Comparison of ENCODE assay signal across 8 cellular contexts in genomic region chr11:27473017-27473406, GRCh38. TPM values are rescaled to one million over a fixed set of nuclear protein-coding genes. Genes with fewer than 3 reads are reported as not detected.
DNase-seq lines count a peak whose midpoint lies in the region; ATAC-seq, FAIRE-seq and TF ChIP-seq lines count a peak whose summit lies in the region.

No MANE protein-coding gene starts in this region.

- no peak for TF ChIP-seq EP300 in H1 (IDR thresholded peaks at IDR 0.05; ENCODE audit: borderline replicate concordance in 1 of 2, low read depth in 2 of 2, low read length in 2 of 2)

- peaks cover 13 to 14% of the 10 kb centered on the region in 2 experiments for H4K20me1 ChIP-seq in H1 (replicated peaks in 1 of 2; ENCODE audit: control insufficient read depth in 1 of 2, insufficient read depth in 2 of 2, low read length in 2 of 2)

- H3K4me1 ChIP-seq in H1 (replicated peaks in 1 of 4; ENCODE audit: control insufficient read depth in 3 of 4, insufficient read depth in 4 of 4, low read length in 3 of 4): peaks cover 0 to 14% (median 5%) of the 10 kb centered on the region in 4 experiments; a peak in 5 of 7 replicates
- peaks cover 4 to 10% of the 10 kb centered on the region in 2 donors for H3K4me1 ChIP-seq in naive thymus-derived CD4-positive, alpha-beta T cell (ENCODE audit: control insufficient read depth in 2 of 2, insufficient read depth in 2 of 2, low read length in 2 of 2)

- peak overlapping the region; percentile 80; the same call in 1 of the 2 replicates for H2BK5ac ChIP-seq in H1 (ENCODE audit: low read depth, low read length)

- no peak overlapping the region for H2BK12ac ChIP-seq in H1 (ENCODE audit: low read depth, low read length)

- no peak overlapping the region for H4K91ac ChIP-seq in H1 (replicated peaks; ENCODE audit: insufficient read length, low read length)

- peaks cover 0 to 2% (median 0%) of the 10 kb centered on the region in 5 donors for H3K36me3 Mint-ChIP-seq in naive thymus-derived CD4-positive, alpha-beta T cell

- H3K27me3 ChIP-seq in MG63: no peaks in the 10 kb centered on the region
- H3K27me3 ChIP-seq in H1 (replicated peaks in 1 of 4; ENCODE audit: control insufficient read depth in 3 of 4, extremely low read depth in 1 of 4, insufficient read depth in 3 of 4, low read length in 3 of 4): no peaks in the 10 kb centered on the region; a peak in 1 of 7 replicates
- no peaks in the 10 kb centered on the region for H3K27me3 ChIP-seq in naive thymus-derived CD4-positive, alpha-beta T cell (ENCODE audit: control insufficient read depth in 2 of 2, insufficient read depth in 2 of 2, low read length in 2 of 2)

- intact Hi-C loops in naive thymus-derived CD4-positive, alpha-beta T cell (cut with micrococcal nuclease): loop anchor here in 1 of 2 donors (2.0 kb wide), 1 partner anchor 34 kb away; the partner anchor contains the start of gene LIN7C

- H4K8ac ChIP-seq in H1 (ENCODE audit: extremely low read depth, insufficient read depth, low read length): no peak overlapping the region

- ATAC-seq in naive thymus-derived CD4-positive, alpha-beta T cell: no peak
- ATAC-seq in HG02588 (IDR thresholded peaks at IDR 0.05; ENCODE audit: unreplicated experiment) (no peak), GM19452 (IDR thresholded peaks at IDR 0.05; ENCODE audit: unreplicated experiment) (no peak), HG02970 (IDR thresholded peaks at IDR 0.05; ENCODE audit: low FRiP score, unreplicated experiment) (no peak), HG02642 (IDR thresholded peaks at IDR 0.05; ENCODE audit: poor library complexity, unreplicated experiment) (no peak)

- H3K4me3 ChIP-seq in AG04449 (ENCODE audit: low read depth, low read length) (peak overlapping the region; percentile 75), MG63 (peak overlapping the region; percentile 77), H1 (ENCODE audit: extremely low read depth in 1 of 4, insufficient read depth in 2 of 4, low read depth in 3 of 4, low read length in 4 of 4) (peak overlapping the region; percentile 23 to 94 (median 52); a peak in 5 of 8 replicates)
- H3K4me3 ChIP-seq in naive thymus-derived CD4-positive, alpha-beta T cell (ENCODE audit: low read length): no peak overlapping the region

- peaks cover 5% of the 10 kb centered on the region; the same call in 1 of the 2 replicates for H3K79me1 ChIP-seq in H1 (ENCODE audit: low read depth, low read length)

- H3K36me3 ChIP-seq in MG63 (no peaks in the 10 kb centered on the region), H1 (ENCODE audit: control insufficient read depth in 2 of 4, insufficient read depth in 4 of 4, low read length in 3 of 4) (no peaks in the 10 kb centered on the region)
- no peaks in the 10 kb centered on the region for H3K36me3 ChIP-seq in naive thymus-derived CD4-positive, alpha-beta T cell (ENCODE audit: control insufficient read depth in 2 of 3, insufficient read depth in 3 of 3, low read length in 3 of 3)

- no peak overlapping the region for H4K5ac ChIP-seq in H1 (ENCODE audit: insufficient read length, low read depth, low read length)

- DNase-seq in AG04449 (ENCODE audit: low read depth, low spot score): no peak
- no peak for DNase-seq in MG63
- DNase-seq in H1 (ENCODE audit: low read depth in 1 of 2, low spot score in 2 of 2): no peak
- DNase-seq in naive thymus-derived CD4-positive, alpha-beta T cell: no peak

- peak overlapping the region; percentile 68 for H2AFZ ChIP-seq in H1 (ENCODE audit: low read length)

- H2BK120ac ChIP-seq in H1 (replicated peaks; ENCODE audit: low read depth, low read length): no peak overlapping the region

- no peaks in the 10 kb centered on the region for H3K9me3 Mint-ChIP-seq in naive thymus-derived CD4-positive, alpha-beta T cell

- no peak for FAIRE-seq in H1 (lab: Jason Lieb, UNC)

- CTCF ChIA-PET in AG04449 (lab: Yijun Ruan, JAX): interaction anchor here (0.7 to 5.3 kb wide), 6 partner anchors 9 to 289 kb away, joined by 3 to 48 read pairs (median 4); no protein-coding TSS in a partner anchor
- CTCF ChIA-PET in H1 (lab: Charles Lee; ENCODE audit: partially characterized antibody): interaction anchor here (0.8 to 4.7 kb wide), 2 partner anchors 12 to 28 kb away, joined by 3 to 36 read pairs; no protein-coding TSS in a partner anchor
- CTCF ChIA-PET in naive thymus-derived CD4-positive, alpha-beta T cell (lab: Charles Lee): interaction anchor here (0.6 to 1.4 kb wide), 2 partner anchors 13 to 106 kb away, joined by 3 to 8 read pairs; no protein-coding TSS in a partner anchor

- no peak for TF ChIP-seq CTCF in AG04449 (IDR thresholded peaks at IDR 0.05; ENCODE audit: insufficient read depth, low read length, missing control alignments)
- TF ChIP-seq CTCF in H1 (IDR thresholded peaks at IDR 0.05; ENCODE audit: control extremely low read depth in 1 of 3, insufficient read depth in 1 of 3, low read depth in 1 of 3, low read length in 3 of 3): no peak

- H3K27me3 Mint-ChIP-seq in naive thymus-derived CD4-positive, alpha-beta T cell: peaks cover 0 to 55% (median 7%) of the 10 kb centered on the region in 5 donors

- WGBS in H1 (ENCODE audit: extremely low coverage in 1 of 2, insufficient coverage in 1 of 2, insufficient read length in 1 of 2, insufficient replicate concordance in 2 of 2, low coverage in 1 of 2, low lambda C conversion rate in 2 of 2, missing lambda C conversion rate in 1 of 2), 2 experiments: 17% methylated on average over 8 of the region's 9 CpGs; no CpG with 5 or more reads in 1 of the 2 experiments

- H3K4ac ChIP-seq in H1 (replicated peaks; ENCODE audit: insufficient read length, low read depth, low read length): no peak overlapping the region

- H3K27ac Mint-ChIP-seq in naive thymus-derived CD4-positive, alpha-beta T cell: peak overlapping the region in 7 of 9 donors; percentile 60 to 90 (median 77)

- H3K14ac ChIP-seq in H1 (ENCODE audit: insufficient read length): no peak overlapping the region

- peaks cover 34 to 40% of the 10 kb centered on the region in 2 experiments for H3K79me2 ChIP-seq in H1 (ENCODE audit: control insufficient read depth in 1 of 2, insufficient read depth in 2 of 2, low read length in 2 of 2)

- no peak overlapping the region for H2AK5ac ChIP-seq in H1 (ENCODE audit: low read depth, low read length)

- no peak overlapping the region for H3K18ac ChIP-seq in H1 (ENCODE audit: extremely low read depth, low read length)

- POLR2A ChIA-PET in AG04449 (lab: Yijun Ruan, JAX) (interaction anchor here (0.7 to 1.2 kb wide), 6 partner anchors 15 to 263 kb away, joined by 3 to 4 read pairs (median 3); no protein-coding TSS in a partner anchor), H1 (lab: Charles Lee; ENCODE audit: partially characterized antibody) (interaction anchor here (0.7 to 2.0 kb wide), 12 partner anchors 9 to 254 kb away, joined by 3 to 19 read pairs (median 3); no protein-coding TSS in a partner anchor)
- POLR2A ChIA-PET in naive thymus-derived CD4-positive, alpha-beta T cell (lab: Charles Lee): interaction anchor here (1.5 kb wide), 1 partner anchor 13 kb away, joined by 3 read pairs; no protein-coding TSS in a partner anchor

- TF ChIP-seq RAD21 in H1 (IDR thresholded peaks at IDR 0.05 in 1 of 2, conservative IDR thresholded peaks at IDR 0.05 in 1 of 2; ENCODE audit: low read depth in 2 of 2, low read length in 2 of 2): no peak

- peak overlapping the region; percentile 63 to 86 for H3K4me2 ChIP-seq in H1 (ENCODE audit: insufficient read depth in 1 of 2, low read depth in 2 of 2, low read length in 2 of 2)

- no peak overlapping the region for H3K23ac ChIP-seq in H1 (ENCODE audit: insufficient read length)

- H3K56ac ChIP-seq in H1 (replicated peaks; ENCODE audit: insufficient read length, low read depth, low read length): no peak overlapping the region

- H3K9me3 ChIP-seq in MG63: no peaks in the 10 kb centered on the region
- H3K9me3 ChIP-seq in H1 (ENCODE audit: insufficient read depth in 2 of 2, low read depth in 1 of 2, low read length in 1 of 2): no peaks in the 10 kb centered on the region
- no peaks in the 10 kb centered on the region for H3K9me3 ChIP-seq in naive thymus-derived CD4-positive, alpha-beta T cell (ENCODE audit: control insufficient read depth in 2 of 3, low read length in 3 of 3)

- no peak overlapping the region for H2BK20ac ChIP-seq in H1 (ENCODE audit: low read length)

- peak overlapping the region; percentile 88 to 98 (median 96) for H3K4me3 Mint-ChIP-seq in naive thymus-derived CD4-positive, alpha-beta T cell

- H3K27ac ChIP-seq in H1 (ENCODE audit: low read depth, low read length): 0 out of 2 replicates have a peak overlapping the region, but pooled peaks have one; percentile 26
- H3K27ac ChIP-seq in naive thymus-derived CD4-positive, alpha-beta T cell (ENCODE audit: low read depth, low read length): no peak overlapping the region

- H3K23me2 ChIP-seq in H1 (ENCODE audit: low read depth, low read length): peaks cover 12% of the 10 kb centered on the region; the same call in 1 of the 2 replicates

- TF ChIP-seq POLR2A in H1 (IDR thresholded peaks at IDR 0.05; ENCODE audit: control extremely low read depth in 1 of 2, low read depth in 2 of 2, low read length in 2 of 2): no peak

- H2BK15ac ChIP-seq in H1 (ENCODE audit: low read length): no peak overlapping the region

- peak overlapping the region in 1 of 4 experiments; percentile 53; a peak in 4 of 7 replicates for H3K9ac ChIP-seq in H1 (replicated peaks in 1 of 4; ENCODE audit: extremely low read depth in 1 of 4, low read depth in 3 of 4, low read length in 3 of 4)

- peaks cover 6 to 29% (median 21%) of the 10 kb centered on the region in 7 donors for H3K4me1 Mint-ChIP-seq in naive thymus-derived CD4-positive, alpha-beta T cell

RNA-seq across cellular contexts. Expression of gene LGR4, which starts 0.4 kb away (rescaled TPM):
- 3.9 and 7.7 TPM in 2 replicates for total RNA-seq in MG63 (2014; rRNA removed; shearing (Covaris generic); ENCODE audit: low replicate concordance)
- 57.6 and 61.7 TPM in 2 replicates for total RNA-seq in H1 (2021; fragmentation: NEBNext Ultra II Directional; extraction: Animal tissue kit (Norgen Biotek cat#: 25700))
- polyA plus RNA-seq in H1 (2011; rRNA removed): 21.9 and 26.6 TPM in 2 replicates
- 29.3 TPM for polyA plus RNA-seq in H1 (2011; cell fraction: cytosol; rRNA removed)
- polyA plus RNA-seq in H1 (2011; cell fraction: nucleus; rRNA removed): 42.1 TPM
- 21.3 to 30.0 TPM (median 27.5 TPM) in 4 replicates for polyA plus RNA-seq in H1 (2012, experiment 1 of 2)
- polyA plus RNA-seq in H1 (2012, experiment 2 of 2): 2.0 TPM
- 38.0 TPM for polyA plus RNA-seq in H1 (2013, experiment 1 of 2)
- 39.9 TPM for polyA plus RNA-seq in H1 (2013, experiment 2 of 2)
- 165 and 166 TPM in 2 replicates for polyA minus RNA-seq in H1 (2011; rRNA and poly(A)+ RNA removed)
- 77.4 TPM for polyA minus RNA-seq in H1 (2011; cell fraction: cytosol; rRNA and poly(A)+ RNA removed)
- polyA minus RNA-seq in H1 (2011; cell fraction: nucleus; rRNA and poly(A)+ RNA removed): 154 TPM
- 1 to 10 TPM in 2 of 5 experiments, under 1 TPM in 3; 0.05 to 1.5 (median 0.95) TPM for total RNA-seq in naive thymus-derived CD4-positive, alpha-beta T cell
- under 1 TPM; 0.05 to 0.07 TPM for polyA plus RNA-seq in naive thymus-derived CD4-positive, alpha-beta T cell

RNA-seq across cellular contexts. Expression of gene LIN7C, which starts 33.6 kb away (rescaled TPM):
- 18.0 and 33.0 TPM in 2 replicates for total RNA-seq in MG63 (2014; rRNA removed; shearing (Covaris generic); ENCODE audit: low replicate concordance)
- total RNA-seq in H1 (2021; fragmentation: NEBNext Ultra II Directional; extraction: Animal tissue kit (Norgen Biotek cat#: 25700)): 41.7 and 42.7 TPM in 2 replicates
- polyA plus RNA-seq in H1 (2011; rRNA removed): 8.3 and 10.5 TPM in 2 replicates
- 11.8 TPM for polyA plus RNA-seq in H1 (2011; cell fraction: cytosol; rRNA removed)
- polyA plus RNA-seq in H1 (2011; cell fraction: nucleus; rRNA removed): 3.3 TPM
- polyA plus RNA-seq in H1 (2012, experiment 1 of 2): 4.0 to 11.3 TPM (median 4.7 TPM) in 4 replicates
- polyA plus RNA-seq in H1 (2012, experiment 2 of 2): 1.4 TPM
- polyA plus RNA-seq in H1 (2013, experiment 1 of 2): 19.6 TPM
- 18.3 TPM for polyA plus RNA-seq in H1 (2013, experiment 2 of 2)
- polyA minus RNA-seq in H1 (2011; rRNA and poly(A)+ RNA removed): 8.1 and 9.9 TPM in 2 replicates
- polyA minus RNA-seq in H1 (2011; cell fraction: cytosol; rRNA and poly(A)+ RNA removed): 10.2 TPM
- polyA minus RNA-seq in H1 (2011; cell fraction: nucleus; rRNA and poly(A)+ RNA removed): 10.8 TPM
- 10 to 100 TPM; 21.4 to 31.3 (median 25.4) TPM for total RNA-seq in naive thymus-derived CD4-positive, alpha-beta T cell
- 10 to 100 TPM; 11.5 to 12.9 TPM for polyA plus RNA-seq in naive thymus-derived CD4-positive, alpha-beta T cell
